Comparison of ENCODE assay signal across 4 cellular contexts in genomic region chr17:19162375-19163216, GRCh38. TPM values are rescaled to one million over a fixed set of nuclear protein-coding genes. Genes with fewer than 3 reads are reported as not detected.
"Had no signal": no experiment of that assay in that cellular context is flagged by ENCODE, and none has a peak within 500 bp of the region (broad histone marks: within the 10 kb centered on the region; RNA-seq: fewer than 3 reads in every experiment).

No MANE protein-coding gene starts in this region.

RNA-seq across cellular contexts. Expression of gene GRAPL, which starts 35.2 kb away (rescaled TPM):
- total RNA-seq: ascending aorta, bronchial epithelial cell, chondrocyte, hepatocyte had no signal
- polyA plus RNA-seq: hepatocyte had no signal
